2 cellular contexts compared by ENCODE assay signal in genomic region chr12:24191117-24191516, GRCh38.
TF ChIP-seq lines count a peak whose summit lies in the region.

No MANE protein-coding gene starts in this region.

TF ChIP-seq in IMR-90, 13 proteins besides CTCF, POLR2A, EP300 and RAD21:
- TF ChIP-seq ELK1 (IDR thresholded peaks at IDR 0.05; ENCODE audit: borderline replicate concordance, low read depth, low read length) (no peak), BHLHE40 (IDR thresholded peaks at IDR 0.05; ENCODE audit: low read depth, low read length) (no peak), MAFK (IDR thresholded peaks at IDR 0.05; ENCODE audit: low read depth, low read length) (peak; percentile 89), RCOR1 (IDR thresholded peaks at IDR 0.05; ENCODE audit: insufficient replicate concordance, low read length) (no peak)

TF ChIP-seq in K562, 482 proteins besides CTCF, POLR2A, EP300 and RAD21:
- TF ChIP-seq ZNF449 (CRISPR knock-in tag; IDR thresholded peaks at IDR 0.05), result no peak
- TF ChIP-seq C11orf30 (IDR thresholded peaks at IDR 0.05; ENCODE audit: low read depth), result peak; percentile 50; the same call in 1 of the 2 replicates
- TF ChIP-seq L3MBTL2 (IDR thresholded peaks at IDR 0.05), result no peak
- peak; percentile 79 for TF ChIP-seq ZNF316 (IDR thresholded peaks at IDR 0.05)
- peak; percentile 58 for TF ChIP-seq MAFK (IDR thresholded peaks at IDR 0.05; ENCODE audit: low read length)
- TF ChIP-seq PHTF2 (CRISPR knock-in tag; IDR thresholded peaks at IDR 0.05), result no peak
- TF ChIP-seq MYBL2 (IDR thresholded peaks at IDR 0.05; ENCODE audit: low read depth), result no peak
- TF ChIP-seq MYBL2 (CRISPR knock-in tag; IDR thresholded peaks at IDR 0.05; ENCODE audit: borderline replicate concordance), result no peak
- peak; percentile 54 for TF ChIP-seq MAFF (IDR thresholded peaks at IDR 0.05; ENCODE audit: low read length)
- TF ChIP-seq ZNF436 (CRISPR knock-in tag; IDR thresholded peaks at IDR 0.05), result no peak
